In genomic region chr2:43273477-43273876, GRCh38 we compare ENCODE assay signal across 13 cellular contexts. TPM values are rescaled to one million over a fixed set of nuclear protein-coding genes. Genes with fewer than 3 reads are reported as not detected.
DNase-seq lines count a peak whose midpoint lies in the region; ATAC-seq and TF ChIP-seq lines count a peak whose summit lies in the region.
"Had no signal": no experiment of that assay in that cellular context is flagged by ENCODE, and none has a peak within 500 bp of the region (broad histone marks: within the 10 kb centered on the region; RNA-seq: fewer than 3 reads in every experiment).

No MANE protein-coding gene starts in this region.

- H3K27ac ChIP-seq in right cardiac atrium (ENCODE audit: low read length) = peak overlapping the region; percentile 16
- no peak overlapping the region for H3K27ac ChIP-seq in PC-3 (ENCODE audit: low read length)
- H3K27ac ChIP-seq in hepatocyte = peak overlapping the region; percentile 48
- H3K27ac ChIP-seq in vagina = peak overlapping the region; percentile 75
- H3K27ac ChIP-seq: C4-2B, epithelial cell of prostate, SK-N-MC had no signal

- H3K4me3 ChIP-seq in right cardiac atrium (ENCODE audit: low read length) (no peak overlapping the region), PC-3 (ENCODE audit: low read length) (no peak overlapping the region), hepatocyte (no peak overlapping the region), vagina (no peak overlapping the region)
- H3K4me3 ChIP-seq: SK-N-MC had no signal

- H3F3A ChIP-seq in PC-3 (ENCODE audit: low read length, unreplicated experiment) = no peaks in the 10 kb centered on the region

- WGBS in right cardiac atrium = 60% methylated on average over 5 of the region's 5 CpGs
- 71% methylated on average over 5 of the region's 5 CpGs for WGBS in hepatocyte (ENCODE audit: low lambda C conversion rate, missing lambda C conversion rate)

- H4K20me1 ChIP-seq in PC-3 (ENCODE audit: low read length) (no peaks in the 10 kb centered on the region), hepatocyte (ENCODE audit: insufficient read depth, poor library complexity, severe bottlenecking) (no peaks in the 10 kb centered on the region)

- no peak overlapping the region for H3K4me2 ChIP-seq in PC-3 (ENCODE audit: low read length)
- H3K4me2 ChIP-seq in hepatocyte = no peak overlapping the region

- POLR2A ChIA-PET in PC-3 (lab: Charles Lee; ENCODE audit: unreplicated experiment) = no interaction called here

- no peak for TF ChIP-seq POLR2A in vagina (IDR thresholded peaks at IDR 0.05)

- intact Hi-C loops in right cardiac atrium (cut with DNase I) = no loop called here
- intact Hi-C loops in left ventricle myocardium superior (cut with micrococcal nuclease) = no loop called here
- intact Hi-C loops in PC-3 (cut with micrococcal nuclease) = no loop called here
- intact Hi-C loops in vagina (cut with DNase I) = no loop called here

- TF ChIP-seq CTCF in PC-3 (conservative IDR thresholded peaks at IDR 0.05; ENCODE audit: low read depth, low read length) (no peak), hepatocyte (IDR thresholded peaks at IDR 0.05; ENCODE audit: poor library complexity) (no peak), vagina (IDR thresholded peaks at IDR 0.05) (no peak)

- H3K4me1 ChIP-seq in right cardiac atrium (ENCODE audit: control insufficient read depth, insufficient read depth, low read length) = peaks cover 33% of the 10 kb centered on the region
- H3K4me1 ChIP-seq in PC-3 (ENCODE audit: insufficient read depth, low read length) = peaks cover 9% of the 10 kb centered on the region
- peaks cover 36% of the 10 kb centered on the region for H3K4me1 ChIP-seq in hepatocyte (ENCODE audit: insufficient read depth)
- H3K4me1 ChIP-seq in vagina = peaks cover 61% of the 10 kb centered on the region

- H2AFZ ChIP-seq in PC-3 (ENCODE audit: low read length) (no peak overlapping the region), hepatocyte (no peak overlapping the region)

- H3K9me3 ChIP-seq in right cardiac atrium (ENCODE audit: control insufficient read depth, low read length) (no peaks in the 10 kb centered on the region), PC-3 (ENCODE audit: low read length) (no peaks in the 10 kb centered on the region), hepatocyte (ENCODE audit: low read depth) (no peaks in the 10 kb centered on the region), vagina (no peaks in the 10 kb centered on the region)

- no peaks in the 10 kb centered on the region for H3K36me3 ChIP-seq in PC-3 (ENCODE audit: low read depth, low read length)
- no peaks in the 10 kb centered on the region for H3K36me3 ChIP-seq in hepatocyte (replicated peaks; ENCODE audit: insufficient read depth, low read depth)
- no peaks in the 10 kb centered on the region for H3K36me3 ChIP-seq in vagina

- BruUV-seq in PC-3 (replicated peaks; lab: Mats Ljungman, UMichigan) = no TSS peak

- no peak overlapping the region for H3K9ac ChIP-seq in PC-3 (ENCODE audit: low read length)

- peak; percentile 56 to 80 (median 62) for DNase-seq in right cardiac atrium
- no peak for DNase-seq in left ventricle myocardium superior
- no peak for DNase-seq in PC-3
- DNase-seq in hepatocyte (ENCODE audit: low spot score) = no peak
- no peak for DNase-seq in vagina (ENCODE audit: extremely low spot score in 2 of 2)
- DNase-seq in NCI-H187 treated with DMSO at 0.1 percent for 48 hours (lab: John Stamatoyannopoulos, UW) = no peak
- DNase-seq in stimulated activated naive CD4-positive, alpha-beta T cell treated with Interleukin-2 at 50 U/mL for 16 hours (lab: John Stamatoyannopoulos, UW) = no peak
- no peak for DNase-seq in stimulated activated naive CD4-positive, alpha-beta T cell (lab: John Stamatoyannopoulos, UW)
- DNase-seq: activated T-cell treated with anti-CD3 and anti-CD28 coated beads, Interleukin-2, amount 50 U/mL, for 4 hours; KBM-7 had no signal

- H3K9me2 ChIP-seq in PC-3 (replicated peaks; ENCODE audit: low read length) (no peaks in the 10 kb centered on the region), hepatocyte (replicated peaks; ENCODE audit: insufficient read depth) (no peaks in the 10 kb centered on the region)

- H3K79me2 ChIP-seq in PC-3 (ENCODE audit: low read length) = no peaks in the 10 kb centered on the region
- H3K79me2 ChIP-seq in hepatocyte = no peaks in the 10 kb centered on the region

- CTCF ChIA-PET in PC-3 (lab: Charles Lee) = no interaction called here

- ATAC-seq in right cardiac atrium (peak in 1 of 2 donors; percentile 25), left ventricle myocardium superior (no peak), PC-3 (peak; percentile 29; the same call in 1 of the 2 replicates)

- H3K27me3 ChIP-seq in right cardiac atrium (ENCODE audit: control insufficient read depth, insufficient read depth) (no peaks in the 10 kb centered on the region), PC-3 (ENCODE audit: low read length) (no peaks in the 10 kb centered on the region), hepatocyte (no peaks in the 10 kb centered on the region), vagina (no peaks in the 10 kb centered on the region)

RNA-seq across cellular contexts. Expression of gene ZFP36L2, which starts 47.1 kb away (rescaled TPM):
- total RNA-seq in right cardiac atrium (10 to 100 TPM; 62.1 to 73.0 (median 68.1) TPM), left ventricle myocardium superior (55.0 TPM), PC-3 (2014; rRNA removed) (14.8 and 26.0 TPM in 2 replicates), hepatocyte (77.6 and 85.1 TPM in 2 replicates), vagina (206 TPM)
- polyA plus RNA-seq in right cardiac atrium (40.3 TPM), hepatocyte (266 and 285 TPM in 2 replicates)

Comparison
In these comparisons a context has a peak if more than half of its experiments do, and no peak if none do; other contexts are left out.
1. DNase-seq: peak in right cardiac atrium (3 of 3); none in left ventricle myocardium superior (single experiment), PC-3 (single experiment), hepatocyte (single experiment), vagina (0 of 2), NCI-H187 treated with DMSO at 0.1 percent for 48 hours (single experiment), stimulated activated naive CD4-positive, alpha-beta T cell treated with Interleukin-2 at 50 U/mL for 16 hours (single experiment) and stimulated activated naive CD4-positive, alpha-beta T cell (0 of 6).